Comparison of ENCODE assay signal across 22 cellular contexts in the genomic region with DNA sequence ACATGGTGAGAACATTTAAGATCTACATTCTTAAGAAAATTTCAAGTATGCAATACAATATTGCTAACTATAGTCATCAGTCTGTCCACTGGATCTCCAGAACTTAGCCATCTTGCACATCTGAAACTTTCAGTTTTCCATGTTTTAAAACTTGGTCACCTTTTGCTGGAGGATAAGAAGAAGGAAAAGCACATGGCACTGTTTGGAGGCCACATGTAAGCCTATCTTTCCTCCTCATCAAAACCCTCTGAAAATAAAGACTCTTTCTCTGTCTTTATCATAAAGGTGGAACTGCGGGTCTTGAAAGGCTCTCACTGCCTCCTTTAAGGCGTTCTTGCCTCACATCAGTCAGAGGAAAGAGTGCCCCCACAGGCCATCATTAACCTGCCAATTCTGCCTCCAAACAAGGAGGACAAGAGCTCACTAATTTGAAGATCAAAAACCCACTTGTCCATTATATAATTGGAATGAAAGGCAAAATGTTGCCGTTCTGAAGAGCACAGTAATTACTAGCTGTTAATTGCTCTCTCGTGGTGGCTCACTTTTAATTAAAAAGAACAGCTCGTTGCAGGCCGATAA.
DNase-seq lines count a peak whose midpoint lies in the region; ATAC-seq and TF ChIP-seq lines count a peak whose summit lies in the region.
"Had no signal": no experiment of that assay in that cellular context is flagged by ENCODE, and none has a peak within 500 bp of the region (broad histone marks: within the 10 kb centered on the region; RNA-seq: fewer than 3 reads in every experiment).

No MANE protein-coding gene starts in this region.

- H3K4me1 Mint-ChIP-seq in WTC11 (peaks cover 24% of the 10 kb centered on the region), T-cell (peaks cover 12 to 17% (median 14%) of the 10 kb centered on the region in 3 donors)
- peaks cover 11% of the 10 kb centered on the region for H3K4me1 Mint-ChIP-seq in activated CD4-positive, alpha-beta T cell treated with anti-CD3 and anti-CD28 coated beads for 36 hours

- H3K9me3 ChIP-seq in GM23248 (ENCODE audit: low read depth): no peaks in the 10 kb centered on the region
- H3K9me3 ChIP-seq: BLaER1 treated with 17β-estradiol and CSF1 and Interleukin-3, amounts not matched to agents 10 nM and 100 nM had no signal

- H3K4me2 ChIP-seq in GM23248 (ENCODE audit: unreplicated experiment): no peak overlapping the region
- H3K4me2 ChIP-seq: BLaER1 treated with 17β-estradiol and CSF1 and Interleukin-3, amounts not matched to agents 10 nM and 100 nM had no signal

- no peak overlapping the region for H3K27ac ChIP-seq in GM23248
- H3K27ac ChIP-seq: BLaER1 treated with 17β-estradiol and CSF1 and Interleukin-3, amounts not matched to agents 10 nM and 100 nM; HL-60; SK-N-MC had no signal

- no peaks in the 10 kb centered on the region for H3K9me3 Mint-ChIP-seq in WTC11
- no peaks in the 10 kb centered on the region for H3K9me3 Mint-ChIP-seq in T-cell
- no peaks in the 10 kb centered on the region for H3K9me3 Mint-ChIP-seq in activated CD4-positive, alpha-beta T cell treated with anti-CD3 and anti-CD28 coated beads for 36 hours (ENCODE audit: low read depth)
- H3K9me3 Mint-ChIP-seq: activated CD4-positive, alpha-beta T cell treated with anti-CD3 and anti-CD28 coated beads, Interleukin-2, amount 10 ng/mL, durations not matched to agents 7 days and 5 days; effector memory CD8-positive, alpha-beta T cell; mesothelial cell of epicardium; nephron progenitor cell had no signal

- 64 to 65% methylated on average over 6 of the region's 6 CpGs for WGBS in GM23248 (ENCODE audit: low coverage in 1 of 2, low lambda C conversion rate in 2 of 2, missing lambda C conversion rate in 2 of 2), 2 experiments

- H3K9ac ChIP-seq in GM23248: no peak overlapping the region
- H3K9ac ChIP-seq: BLaER1 treated with 17β-estradiol and CSF1 and Interleukin-3, amounts not matched to agents 10 nM and 100 nM had no signal

- H2AFZ ChIP-seq in GM23248: no peak overlapping the region

- CTCF ChIA-PET in WTC11 (lab: Charles Lee) (interaction anchor here (0.7 to 2.7 kb wide), 9 partner anchors 9 to 356 kb away, joined by 3 to 10 read pairs (median 4); a partner anchor contains a TSS), T-cell (lab: Charles Lee) (no interaction called here)
- CTCF ChIA-PET in activated CD4-positive, alpha-beta T cell treated with anti-CD3 and anti-CD28 coated beads for 36 hours (lab: Charles Lee): interaction anchor here (0.7 kb wide), 1 partner anchor 15 kb away, joined by 3 read pairs; no protein-coding TSS in a partner anchor

- ATAC-seq in WTC11: peak; percentile 70
- ATAC-seq in T-cell (replicated peaks in 1 of 4): no peak
- ATAC-seq in activated CD4-positive, alpha-beta T cell treated with anti-CD3 and anti-CD28 coated beads for 36 hours: no peak
- ATAC-seq: effector memory CD8-positive, alpha-beta T cell; stimulated activated naive CD8-positive, alpha-beta T cell treated with anti-CD3 and anti-CD28 coated beads, Interleukin-15, Interleukin-2, amounts not matched to agents 100 U/mL and 50 U/mL, for 24 hours had no signal

- H3K27me3 ChIP-seq in GM23248 (replicated peaks; ENCODE audit: insufficient read depth): no peaks in the 10 kb centered on the region
- H3K27me3 ChIP-seq: BLaER1 treated with 17β-estradiol and CSF1 and Interleukin-3, amounts not matched to agents 10 nM and 100 nM had no signal

- intact Hi-C loops in activated CD4-positive, alpha-beta T cell treated with anti-CD3 and anti-CD28 coated beads for 36 hours (cut with DNase I, micrococcal nuclease): no loop called here

- H3K4me3 Mint-ChIP-seq in WTC11: no peak overlapping the region
- no peak overlapping the region for H3K4me3 Mint-ChIP-seq in T-cell
- no peak overlapping the region for H3K4me3 Mint-ChIP-seq in activated CD4-positive, alpha-beta T cell treated with anti-CD3 and anti-CD28 coated beads for 36 hours
- H3K4me3 Mint-ChIP-seq: activated CD4-positive, alpha-beta T cell treated with anti-CD3 and anti-CD28 coated beads, Interleukin-2, amount 10 ng/mL, durations not matched to agents 7 days and 5 days; effector memory CD8-positive, alpha-beta T cell; mesothelial cell of epicardium; nephron progenitor cell had no signal

- H3F3A ChIP-seq in GM23248 (ENCODE audit: insufficient read depth): no peaks in the 10 kb centered on the region

- H3K36me3 ChIP-seq in GM23248 (ENCODE audit: low read depth): no peaks in the 10 kb centered on the region
- H3K36me3 ChIP-seq: BLaER1 treated with 17β-estradiol and CSF1 and Interleukin-3, amounts not matched to agents 10 nM and 100 nM had no signal

- peak; percentile 16 for DNase-seq in ELR (ENCODE audit: low read depth)
- no peak for DNase-seq in LNCaP clone FGC (ENCODE audit: low read depth)
- peak; percentile 36 for DNase-seq in WTC11 (ENCODE audit: low spot score)
- peak; percentile 25 for DNase-seq in left kidney (ENCODE audit: low read depth, low spot score)
- no peak for DNase-seq in T-cell
- DNase-seq in GM23248: no peak
- DNase-seq in NCI-H1048 (lab: John Stamatoyannopoulos, UW): no peak
- DNase-seq in activated CD4-positive, alpha-beta T cell treated with anti-CD3 and anti-CD28 coated beads for 36 hours: no peak
- DNase-seq: activated CD4-positive, alpha-beta T cell treated with anti-CD3 and anti-CD28 coated beads, Interleukin-2, amount 10 ng/mL, durations not matched to agents 7 days and 5 days; amygdala; DMS79 treated with DMSO at 0.1 percent for 48 hours; effector memory CD8-positive, alpha-beta T cell; NCI-H1694; NCI-H446; nephron progenitor cell; OCI-M1; stimulated activated naive CD8-positive, alpha-beta T cell treated with anti-CD3 and anti-CD28 coated beads, Interleukin-15, Interleukin-2, amounts not matched to agents 100 U/mL and 50 U/mL, for 24 hours; trophoblast cell had no signal

- H3K27ac Mint-ChIP-seq in WTC11 (no peak overlapping the region), T-cell (no peak overlapping the region)
- no peak overlapping the region for H3K27ac Mint-ChIP-seq in activated CD4-positive, alpha-beta T cell treated with anti-CD3 and anti-CD28 coated beads for 36 hours
- H3K27ac Mint-ChIP-seq: activated CD4-positive, alpha-beta T cell treated with anti-CD3 and anti-CD28 coated beads, Interleukin-2, amount 10 ng/mL, durations not matched to agents 7 days and 5 days; effector memory CD8-positive, alpha-beta T cell; mesothelial cell of epicardium; nephron progenitor cell had no signal

- no peaks in the 10 kb centered on the region for H4K20me1 ChIP-seq in GM23248 (ENCODE audit: insufficient read depth)
- H4K20me1 ChIP-seq: BLaER1 treated with 17β-estradiol and CSF1 and Interleukin-3, amounts not matched to agents 10 nM and 100 nM had no signal

- no peaks in the 10 kb centered on the region for H3K4me1 ChIP-seq in GM23248 (ENCODE audit: insufficient read depth)

- H3K36me3 Mint-ChIP-seq in WTC11: no peaks in the 10 kb centered on the region
- no peaks in the 10 kb centered on the region for H3K36me3 Mint-ChIP-seq in T-cell
- no peaks in the 10 kb centered on the region for H3K36me3 Mint-ChIP-seq in activated CD4-positive, alpha-beta T cell treated with anti-CD3 and anti-CD28 coated beads for 36 hours (ENCODE audit: low read depth)
- H3K36me3 Mint-ChIP-seq: mesothelial cell of epicardium had no signal

- H3K27me3 Mint-ChIP-seq in WTC11 (ENCODE audit: low read depth) (no peaks in the 10 kb centered on the region), T-cell (no peaks in the 10 kb centered on the region)
- no peaks in the 10 kb centered on the region for H3K27me3 Mint-ChIP-seq in activated CD4-positive, alpha-beta T cell treated with anti-CD3 and anti-CD28 coated beads for 36 hours
- H3K27me3 Mint-ChIP-seq: effector memory CD8-positive, alpha-beta T cell had no signal

- TF ChIP-seq CTCF in LNCaP clone FGC (IDR thresholded peaks at IDR 0.05; ENCODE audit: control insufficient read depth, extremely low read depth, insufficient read depth) (0 out of 2 replicates have a peak, but pooled peaks have one; percentile 15), WTC11 (IDR thresholded peaks at IDR 0.05) (no peak; the same call in 1 of the 2 replicates)

- H3K79me2 ChIP-seq in GM23248 (ENCODE audit: insufficient read depth): no peaks in the 10 kb centered on the region

- in situ Hi-C loops in GM23248 (cut with MboI): no loop called here

- POLR2A ChIA-PET in WTC11 (lab: Charles Lee) (no interaction called here), T-cell (lab: Charles Lee) (no interaction called here)
- POLR2A ChIA-PET in activated CD4-positive, alpha-beta T cell treated with anti-CD3 and anti-CD28 coated beads for 36 hours (lab: Charles Lee): no interaction called here

- no peak overlapping the region for H3K4me3 ChIP-seq in LNCaP clone FGC (ENCODE audit: low read depth, low read length)
- H3K4me3 ChIP-seq in GM23248: no peak overlapping the region
- H3K4me3 ChIP-seq: BLaER1 treated with 17β-estradiol and CSF1 and Interleukin-3, amounts not matched to agents 10 nM and 100 nM; SK-N-MC had no signal

- no peaks in the 10 kb centered on the region for H3K9me2 ChIP-seq in GM23248 (ENCODE audit: insufficient read depth)

TF ChIP-seq in WTC11, 78 proteins besides CTCF, POLR2A, EP300 and RAD21 (continues in another document):
- TF ChIP-seq, protein P1, sequence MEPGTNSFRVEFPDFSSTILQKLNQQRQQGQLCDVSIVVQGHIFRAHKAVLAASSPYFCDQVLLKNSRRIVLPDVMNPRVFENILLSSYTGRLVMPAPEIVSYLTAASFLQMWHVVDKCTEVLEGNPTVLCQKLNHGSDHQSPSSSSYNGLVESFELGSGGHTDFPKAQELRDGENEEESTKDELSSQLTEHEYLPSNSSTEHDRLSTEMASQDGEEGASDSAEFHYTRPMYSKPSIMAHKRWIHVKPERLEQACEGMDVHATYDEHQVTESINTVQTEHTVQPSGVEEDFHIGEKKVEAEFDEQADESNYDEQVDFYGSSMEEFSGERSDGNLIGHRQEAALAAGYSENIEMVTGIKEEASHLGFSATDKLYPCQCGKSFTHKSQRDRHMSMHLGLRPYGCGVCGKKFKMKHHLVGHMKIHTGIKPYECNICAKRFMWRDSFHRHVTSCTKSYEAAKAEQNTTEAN (CRISPR knock-in tag; IDR thresholded peaks at IDR 0.05): no peak
- no peak for TF ChIP-seq NFATC4 (CRISPR knock-in tag; IDR thresholded peaks at IDR 0.05)
- TF ChIP-seq ZNF263 (CRISPR knock-in tag; IDR thresholded peaks at IDR 0.05; ENCODE audit: low read depth): no peak
- TF ChIP-seq, protein P2, sequence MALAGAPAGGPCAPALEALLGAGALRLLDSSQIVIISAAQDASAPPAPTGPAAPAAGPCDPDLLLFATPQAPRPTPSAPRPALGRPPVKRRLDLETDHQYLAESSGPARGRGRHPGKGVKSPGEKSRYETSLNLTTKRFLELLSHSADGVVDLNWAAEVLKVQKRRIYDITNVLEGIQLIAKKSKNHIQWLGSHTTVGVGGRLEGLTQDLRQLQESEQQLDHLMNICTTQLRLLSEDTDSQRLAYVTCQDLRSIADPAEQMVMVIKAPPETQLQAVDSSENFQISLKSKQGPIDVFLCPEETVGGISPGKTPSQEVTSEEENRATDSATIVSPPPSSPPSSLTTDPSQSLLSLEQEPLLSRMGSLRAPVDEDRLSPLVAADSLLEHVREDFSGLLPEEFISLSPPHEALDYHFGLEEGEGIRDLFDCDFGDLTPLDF (CRISPR knock-in tag; IDR thresholded peaks at IDR 0.05): no peak
- TF ChIP-seq ZBTB21 (CRISPR knock-in tag; IDR thresholded peaks at IDR 0.05; ENCODE audit: borderline replicate concordance): no peak

Comparison
In these comparisons a context has a peak if more than half of its experiments do, and no peak if none do; other contexts are left out.
1. DNase-seq: peak in ELR (single experiment), WTC11 (single experiment) and left kidney (single experiment); none in LNCaP clone FGC (single experiment), T-cell (0 of 34), GM23248 (single experiment), NCI-H1048 (single experiment) and activated CD4-positive, alpha-beta T cell treated with anti-CD3 and anti-CD28 coated beads for 36 hours (single experiment).
2. CTCF ChIA-PET loops: an anchor here in WTC11 (0.7 to 2.7 kb wide) and activated CD4-positive, alpha-beta T cell treated with anti-CD3 and anti-CD28 coated beads for 36 hours (0.7 kb wide); none called in T-cell.